ENCODE assay signal across 29 cellular contexts in genomic region chr3:36710606-36711005, GRCh38. TPM values are rescaled to one million over a fixed set of nuclear protein-coding genes. Genes with fewer than 3 reads are reported as not detected.
"Had no signal": no experiment of that assay in that cellular context is flagged by ENCODE, and none has a peak within 500 bp of the region (broad histone marks: within the 10 kb centered on the region; RNA-seq: fewer than 3 reads in every experiment).

No MANE protein-coding gene starts in this region.

- FAIRE-seq: urothelium cell line had no signal

- H3K4me3 ChIP-seq: heart right ventricle, hepatocyte, left ventricle myocardium inferior, lung, right atrium auricular region, right lobe of liver, smooth muscle cell, transverse colon, upper lobe of left lung had no signal

- H3K4me3 Mint-ChIP-seq: mesothelial cell of epicardium; naive B cell; nephron; neural crest cell; stimulated activated naive B cell treated with anti-CD40 and anti-IgM and Interleukin-4, amounts not matched to agents 10 μg/mL and 1 μg/mL and 100 μg/mL, for 72 hours; stimulated activated naive CD8-positive, alpha-beta T cell treated with anti-CD3 and anti-CD28 coated beads, Interleukin-15, Interleukin-2, amounts not matched to agents 100 ng/mL and 50 ng/mL, for 24 hours had no signal

- H3K9ac ChIP-seq: parathyroid adenoma had no signal

- H3K4me2 ChIP-seq: hepatocyte, smooth muscle cell had no signal

- DNase-seq: heart right ventricle; islet precursor cell; left ventricle myocardium inferior; mesendoderm; naive B cell; occipital lobe; right lobe of liver; stimulated activated CD4-positive, alpha-beta T cell treated with anti-CD3 and anti-CD28 coated beads, Interleukin-1b, Interleukin-23, amount 100 ng/mL, for 48 hours; stimulated activated CD4-positive, alpha-beta T cell treated with anti-CD3 and anti-CD28 coated beads, Interleukin-2, amount 100 ng/mL, for 48 hours; stimulated activated CD4-positive, alpha-beta T cell treated with anti-CD3 and anti-CD28 coated beads, Interleukin-4, amount 100 ng/mL, for 4 hours; stimulated activated CD8-positive, alpha-beta memory T cell treated with anti-CD3 and anti-CD28 coated beads, Interleukin-4, amount 100 ng/mL, for 48 hours; stimulated activated naive B cell treated with anti-CD40 and anti-IgM and Interleukin-4, amounts not matched to agents 10 μg/mL and 1 μg/mL and 100 μg/mL, for 72 hours; substantia nigra; transverse colon; upper lobe of left lung had no signal

- H3K9me3 Mint-ChIP-seq: mesothelial cell of epicardium; naive B cell; nephron; neural crest cell; stimulated activated naive B cell treated with anti-CD40 and anti-IgM and Interleukin-4, amounts not matched to agents 10 μg/mL and 1 μg/mL and 100 μg/mL, for 72 hours; stimulated activated naive CD8-positive, alpha-beta T cell treated with anti-CD3 and anti-CD28 coated beads, Interleukin-15, Interleukin-2, amounts not matched to agents 100 ng/mL and 50 ng/mL, for 24 hours had no signal

- H3K27ac ChIP-seq: heart right ventricle, hepatocyte, left ventricle myocardium inferior, neutrophil, parathyroid adenoma, right atrium auricular region, right lobe of liver, transverse colon, upper lobe of left lung had no signal

- H3K4me1 Mint-ChIP-seq: mesothelial cell of epicardium, naive B cell, nephron had no signal

- H3K4me1 ChIP-seq: heart right ventricle, left ventricle myocardium inferior, parathyroid adenoma, right atrium auricular region, right lobe of liver, transverse colon, upper lobe of left lung had no signal

- H3K27me3 ChIP-seq: neutrophil, right atrium auricular region, right lobe of liver, transverse colon, upper lobe of left lung had no signal

- H3K36me3 ChIP-seq: heart right ventricle, left ventricle myocardium inferior, neutrophil, right atrium auricular region, right lobe of liver, transverse colon, upper lobe of left lung had no signal

- H3K79me2 ChIP-seq: hepatocyte, parathyroid adenoma had no signal

- H2AFZ ChIP-seq: hepatocyte, parathyroid adenoma had no signal

- H3K27ac Mint-ChIP-seq: mesothelial cell of epicardium; naive B cell; nephron; stimulated activated naive B cell treated with anti-CD40 and anti-IgM and Interleukin-4, amounts not matched to agents 10 μg/mL and 1 μg/mL and 100 μg/mL, for 72 hours; stimulated activated naive CD8-positive, alpha-beta T cell treated with anti-CD3 and anti-CD28 coated beads, Interleukin-15, Interleukin-2, amounts not matched to agents 100 ng/mL and 50 ng/mL, for 24 hours had no signal

- H3K9me3 ChIP-seq: heart right ventricle, left ventricle myocardium inferior, neutrophil, right atrium auricular region, right lobe of liver, transverse colon, upper lobe of left lung had no signal

- H3K36me3 Mint-ChIP-seq: mesothelial cell of epicardium; naive B cell; stimulated activated naive B cell treated with anti-CD40 and anti-IgM and Interleukin-4, amounts not matched to agents 10 μg/mL and 1 μg/mL and 100 μg/mL, for 72 hours had no signal

RNA-seq across cellular contexts. Expression of gene DCLK3, which starts 53.7 kb away (rescaled TPM):
- total RNA-seq: osteocyte, pulmonary artery endothelial cell, renal cortical epithelial cell, smooth muscle cell had no signal
- polyA plus RNA-seq: hepatocyte, smooth muscle cell had no signal
